ENCODE assay signal across 21 cellular contexts in the genomic region with DNA sequence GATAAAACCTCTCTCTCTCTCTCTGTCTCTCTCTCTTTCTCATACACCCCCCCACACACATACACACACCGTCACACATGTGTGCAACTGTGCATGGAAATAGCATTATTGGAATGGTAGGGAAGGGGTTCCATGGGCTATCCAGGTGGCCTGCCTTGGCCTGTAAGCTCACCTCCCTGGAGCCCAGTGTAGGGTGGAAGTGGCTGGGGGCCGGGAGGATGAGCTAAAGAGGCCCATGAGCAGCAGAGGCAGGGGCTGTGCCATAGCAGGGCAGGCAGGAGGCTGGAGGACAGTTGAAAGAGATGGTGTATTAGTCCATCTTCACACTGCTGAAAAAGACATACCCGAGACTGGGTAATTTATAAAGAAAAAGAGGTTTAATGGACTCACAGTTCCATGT.
"Had no signal": no experiment of that assay in that cellular context is flagged by ENCODE, and none has a peak within 500 bp of the region (broad histone marks: within the 10 kb centered on the region; RNA-seq: fewer than 3 reads in every experiment).

No MANE protein-coding gene starts in this region.

- H2AFZ ChIP-seq: hepatocyte had no signal

- H3K79me2 ChIP-seq: hepatocyte had no signal

- H3K4me1 ChIP-seq: left ventricle myocardium inferior had no signal

- H3K36me3 ChIP-seq: left ventricle myocardium inferior, thoracic aorta had no signal

- H3K27ac Mint-ChIP-seq: activated CD8-positive, alpha-beta memory T cell treated with anti-CD3 and anti-CD28 coated beads, Interleukin-2, amount 10 ng/mL, durations not matched to agents 7 days and 5 days; activated naive CD4-positive, alpha-beta T cell treated with anti-CD3 and anti-CD28 coated beads, Interleukin-2, amount 50 U/mL, for 72 hours; T-helper 1 cell treated with Interleukin-12 subunit alpha and Interleukin-12 subunit beta and Interleukin-4 antibody, amounts not matched to agents 30 μg/mL and 1 μg/mL, for 36 hours; type B pancreatic cell had no signal

- H3K4me2 ChIP-seq: hepatocyte had no signal

- H3K4me3 Mint-ChIP-seq: activated CD8-positive, alpha-beta memory T cell treated with anti-CD3 and anti-CD28 coated beads, Interleukin-2, amount 10 ng/mL, durations not matched to agents 7 days and 5 days; activated CD8-positive, alpha-beta T cell treated with anti-CD3 and anti-CD28 coated beads for 36 hours; neural crest cell; stimulated activated effector memory CD8-positive, alpha-beta T cell treated with anti-CD3 and anti-CD28 coated beads, Interleukin-12 subunit alpha, Interleukin-12 subunit beta, amount 100 ng/mL, for 72 hours; T-helper 1 cell treated with Interleukin-12 subunit alpha and Interleukin-12 subunit beta and Interleukin-4 antibody, amounts not matched to agents 30 μg/mL and 1 μg/mL, for 36 hours; type B pancreatic cell had no signal

- H3K36me3 Mint-ChIP-seq: activated CD8-positive, alpha-beta memory T cell treated with anti-CD3 and anti-CD28 coated beads, Interleukin-2, amount 10 ng/mL, durations not matched to agents 7 days and 5 days; stimulated activated effector memory CD8-positive, alpha-beta T cell treated with anti-CD3 and anti-CD28 coated beads, Interleukin-12 subunit alpha, Interleukin-12 subunit beta, amount 100 ng/mL, for 72 hours; type B pancreatic cell had no signal

- H3K27me3 Mint-ChIP-seq: activated CD8-positive, alpha-beta memory T cell treated with anti-CD3 and anti-CD28 coated beads, Interleukin-2, amount 10 ng/mL, durations not matched to agents 7 days and 5 days; activated CD8-positive, alpha-beta T cell treated with anti-CD3 and anti-CD28 coated beads for 36 hours had no signal

- H3K4me3 ChIP-seq: hepatocyte, left ventricle myocardium inferior, thoracic aorta had no signal

- ATAC-seq: activated CD8-positive, alpha-beta memory T cell treated with anti-CD3 and anti-CD28 coated beads, Interleukin-2, amount 10 ng/mL, durations not matched to agents 7 days and 5 days; activated naive CD4-positive, alpha-beta T cell treated with anti-CD3 and anti-CD28 coated beads, Interleukin-2, amount 50 U/mL, for 72 hours; esophagus mucosa; sciatic nerve; stimulated activated effector memory CD8-positive, alpha-beta T cell treated with anti-CD3 and anti-CD28 coated beads, Interleukin-12 subunit alpha, Interleukin-12 subunit beta, amount 100 ng/mL, for 72 hours had no signal

- H3K27ac ChIP-seq: hepatocyte, left ventricle myocardium inferior, thoracic aorta had no signal

- DNase-seq: activated CD4-positive, alpha-beta T cell treated with anti-CD3 and anti-CD28 coated beads for 48 hours; activated CD8-positive, alpha-beta memory T cell treated with anti-CD3 and anti-CD28 coated beads, Interleukin-2, amount 10 ng/mL, durations not matched to agents 7 days and 5 days; activated CD8-positive, alpha-beta T cell treated with anti-CD3 and anti-CD28 coated beads for 36 hours; activated gamma-delta T cell; activated T-cell treated with anti-CD3 and anti-CD28 coated beads for 4 hours; central memory CD4-positive, alpha-beta T cell; effector memory CD4-positive, alpha-beta T cell; glutamatergic neuron; left ventricle myocardium inferior; midbrain; small intestine; stimulated activated CD4-positive, alpha-beta T cell treated with anti-CD3 and anti-CD28 coated beads, Interleukin-2, amount 100 ng/mL, for 24 hours had no signal

- H3K9me3 ChIP-seq: left ventricle myocardium inferior, thoracic aorta had no signal

- H3K27me3 ChIP-seq: hepatocyte had no signal

- H3K9me3 Mint-ChIP-seq: activated CD8-positive, alpha-beta T cell treated with anti-CD3 and anti-CD28 coated beads for 36 hours; neural crest cell; stimulated activated effector memory CD8-positive, alpha-beta T cell treated with anti-CD3 and anti-CD28 coated beads, Interleukin-12 subunit alpha, Interleukin-12 subunit beta, amount 100 ng/mL, for 72 hours; T-helper 1 cell treated with Interleukin-12 subunit alpha and Interleukin-12 subunit beta and Interleukin-4 antibody, amounts not matched to agents 30 μg/mL and 1 μg/mL, for 36 hours had no signal
